In the genomic region with DNA sequence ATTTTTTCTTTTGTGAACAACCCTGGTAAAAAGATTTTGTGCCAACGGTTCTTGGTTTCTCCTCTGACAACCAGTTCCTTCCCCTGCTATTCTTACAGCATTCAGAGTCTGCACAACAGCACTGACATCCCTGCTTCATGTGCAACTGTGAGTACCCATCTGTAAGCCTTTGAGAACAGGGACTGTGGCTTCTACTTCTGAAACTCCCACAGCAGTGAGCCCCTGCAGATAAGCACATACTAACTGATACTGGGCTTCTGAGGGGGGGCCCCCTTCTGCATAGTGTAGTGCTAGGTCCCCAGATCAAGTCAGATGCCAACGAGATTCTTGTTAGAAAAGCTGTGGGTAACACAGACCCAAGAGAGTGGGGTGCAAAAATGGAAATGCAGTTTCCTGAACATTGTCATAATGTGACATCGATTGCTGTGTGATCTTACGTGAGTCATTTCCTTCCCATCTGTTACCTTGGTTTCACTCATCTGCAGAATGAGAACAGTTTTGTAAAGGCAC, we compare ENCODE assay signal across 8 cellular contexts. TPM values are rescaled to one million over a fixed set of nuclear protein-coding genes. Genes with fewer than 3 reads are reported as not detected.
DNase-seq lines count a peak whose midpoint lies in the region; ATAC-seq and TF ChIP-seq lines count a peak whose summit lies in the region.

No MANE protein-coding gene starts in this region.

- no peak for TF ChIP-seq CTCF in GM10266 (IDR thresholded peaks at IDR 0.05; ENCODE audit: control insufficient read depth, insufficient read depth, low read depth, missing control alignments)
- TF ChIP-seq CTCF in Loucy (conservative IDR thresholded peaks at IDR 0.05; ENCODE audit: low read length) = no peak

- peaks cover 67% of the 10 kb centered on the region for H3K4me1 Mint-ChIP-seq in activated T-cell treated with anti-CD3 and anti-CD28 coated beads, Interleukin-2, amount 50 U/mL, for 4 hours (ENCODE audit: low read depth)

- H3F3A ChIP-seq in Loucy (ENCODE audit: low read depth) = no peaks in the 10 kb centered on the region

- H4K20me1 ChIP-seq in Loucy (ENCODE audit: insufficient read depth, low read length, poor library complexity, severe bottlenecking) = no peaks in the 10 kb centered on the region

- no peaks in the 10 kb centered on the region for H3K36me3 ChIP-seq in Loucy (ENCODE audit: insufficient read depth, low read length)

- no peaks in the 10 kb centered on the region for H3K36me3 Mint-ChIP-seq in activated T-cell treated with anti-CD3 and anti-CD28 coated beads, Interleukin-2, amount 50 U/mL, for 4 hours (ENCODE audit: insufficient read depth)

- H3K9me3 ChIP-seq in Loucy (ENCODE audit: insufficient read depth, low read depth, low read length) = no peaks in the 10 kb centered on the region

- no peaks in the 10 kb centered on the region for H3K9me3 Mint-ChIP-seq in activated T-cell treated with anti-CD3 and anti-CD28 coated beads, Interleukin-2, amount 50 U/mL, for 4 hours

- H3K79me2 ChIP-seq in Loucy (ENCODE audit: insufficient read depth, low read length) = no peaks in the 10 kb centered on the region

- peak overlapping the region; percentile 63 for H3K4me2 ChIP-seq in Loucy (ENCODE audit: low read depth, low read length, poor library complexity, severe bottlenecking)

- H3K9me2 ChIP-seq in Loucy (replicated peaks; ENCODE audit: low read depth, low read length) = no peaks in the 10 kb centered on the region

- peak overlapping the region; percentile 60 for H3K4me3 Mint-ChIP-seq in activated T-cell treated with anti-CD3 and anti-CD28 coated beads, Interleukin-2, amount 50 U/mL, for 4 hours

- peak overlapping the region; percentile 51 for H3K9ac ChIP-seq in Loucy (ENCODE audit: low read depth, low read length, poor library complexity, severe bottlenecking)

- H3K27me3 ChIP-seq in Loucy (ENCODE audit: insufficient read depth, low read length, poor library complexity, severe bottlenecking) = no peaks in the 10 kb centered on the region

- peak; percentile 83 for ATAC-seq in GM21723 (IDR thresholded peaks at IDR 0.05; ENCODE audit: unreplicated experiment)
- peak; percentile 97 for ATAC-seq in activated T-cell treated with anti-CD3 and anti-CD28 coated beads, Interleukin-2, amount 50 U/mL, for 4 hours

- H3K4me3 ChIP-seq in Loucy (ENCODE audit: low read length, poor library complexity, severe bottlenecking) = peak overlapping the region; percentile 47

- H3K27me3 Mint-ChIP-seq in activated T-cell treated with anti-CD3 and anti-CD28 coated beads, Interleukin-2, amount 50 U/mL, for 4 hours (ENCODE audit: low read depth) = no peaks in the 10 kb centered on the region

- H2AFZ ChIP-seq in Loucy (ENCODE audit: low read length) = peak overlapping the region; percentile 57

- DNase-seq in GM10266 (ENCODE audit: extremely low spot score) (peak; percentile 48), HK-2 (ENCODE audit: unreplicated experiment) (no peak), NCI-H526 treated with DMSO at 0.1 percent for 48 hours (lab: John Stamatoyannopoulos, UW) (no peak), NCI-H1930 (lab: John Stamatoyannopoulos, UW) (no peak)
- peak; percentile 51 for DNase-seq in activated T-cell treated with anti-CD3 and anti-CD28 coated beads, Interleukin-2, amount 50 U/mL, for 4 hours
- DNase-seq in stimulated activated CD4-positive, alpha-beta T cell treated with anti-CD3 and anti-CD28 coated beads, Interleukin-1b, Interleukin-23, amount 100 ng/mL, for 24 hours (ENCODE audit: low read depth in 4 of 4, low spot score in 1 of 4) = peak; percentile 40 to 82 (median 54)

- H3K4me1 ChIP-seq in Loucy (ENCODE audit: insufficient read depth, low read length, poor library complexity, severe bottlenecking) = peaks cover 40% of the 10 kb centered on the region

RNA-seq across cellular contexts. Expression of gene NINJ2, which starts 11.1 kb away (rescaled TPM):
- total RNA-seq in activated T-cell treated with anti-CD3 and anti-CD28 coated beads, Interleukin-2, amount 50 U/mL, for 4 hours = 1 to 10 TPM; 2.6 to 3.7 (median 2.7) TPM

Comparison
In these comparisons a context has a peak if more than half of its experiments do, and no peak if none do; other contexts are left out.
1. DNase-seq: peak in GM10266 (single experiment), activated T-cell treated with anti-CD3 and anti-CD28 coated beads, Interleukin-2, amount 50 U/mL, for 4 hours (single experiment) and stimulated activated CD4-positive, alpha-beta T cell treated with anti-CD3 and anti-CD28 coated beads, Interleukin-1b, Interleukin-23, amount 100 ng/mL, for 24 hours (4 of 4); none in HK-2 (single experiment), NCI-H526 treated with DMSO at 0.1 percent for 48 hours (single experiment) and NCI-H1930 (0 of 2).